27 cellular contexts compared by ENCODE assay signal in the genomic region with DNA sequence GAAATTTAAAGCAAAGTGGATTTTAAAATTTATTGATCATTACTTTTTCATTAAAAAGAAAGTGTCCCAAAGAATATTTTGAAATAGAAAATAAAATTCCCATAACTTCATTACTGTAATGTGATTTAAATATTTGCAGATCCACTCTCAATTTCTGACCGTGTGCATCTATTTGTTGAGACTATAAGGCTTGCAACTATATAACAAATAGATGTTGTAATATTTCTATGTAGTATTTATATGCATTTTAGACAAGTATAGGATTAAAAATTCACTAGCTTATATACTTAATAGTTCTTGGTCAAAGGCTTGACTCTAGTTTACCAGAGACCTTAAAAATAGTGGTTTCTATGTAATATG. TPM values are rescaled to one million over a fixed set of nuclear protein-coding genes. Genes with fewer than 3 reads are reported as not detected.
"Had no signal": no experiment of that assay in that cellular context is flagged by ENCODE, and none has a peak within 500 bp of the region (broad histone marks: within the 10 kb centered on the region; RNA-seq: fewer than 3 reads in every experiment).

No MANE protein-coding gene starts in this region.

- H3K4me3 Mint-ChIP-seq: activated naive CD8-positive, alpha-beta T cell; activated T-cell treated with anti-CD3 and anti-CD28 coated beads, Interleukin-2, amount 50 U/mL, for 4 hours; central memory CD8-positive, alpha-beta T cell; nephron; stimulated activated naive CD8-positive, alpha-beta T cell treated with anti-CD3 and anti-CD28 coated beads, Interleukin-15, amount 100 ng/mL, for 72 hours; T-cell; T-helper 2 cell treated with Interferon-gamma antibody and Interleukin-4, amounts not matched to agents 5 μg/mL and 100 μg/mL, for 36 hours had no signal

- H3K27me3 ChIP-seq: pancreas had no signal

- DNase-seq: activated CD4-positive, alpha-beta T cell treated with anti-CD3 and anti-CD28 coated beads for 4 hours; activated CD4-positive, alpha-beta T cell treated with anti-CD3 and anti-CD28 coated beads, Interleukin-2, amount 50 U/mL, for 48 hours; activated CD4-positive, CD25-positive, alpha-beta regulatory T cell; activated CD8-positive, alpha-beta memory T cell treated with anti-CD3 and anti-CD28 coated beads, Interleukin-2, amount 50 U/mL, for 48 hours; activated naive CD4-positive, alpha-beta T cell; activated T-cell treated with anti-CD3 and anti-CD28 coated beads, Interleukin-2, amount 50 U/mL, for 4 hours; erythroblast; foreskin keratinocyte; hippocampal formation; kidney glomerular epithelial cell; left lung; pancreas; right cardiac atrium; stimulated activated CD4-positive, alpha-beta T cell treated with anti-CD3 and anti-CD28 coated beads, Interleukin-12 subunit alpha, Interleukin-12 subunit beta, amount 100 ng/mL, for 4 hours; stimulated activated CD4-positive, alpha-beta T cell treated with anti-CD3 and anti-CD28 coated beads, Interleukin-4, amount 100 ng/mL, for 4 hours; stimulated activated naive CD8-positive, alpha-beta T cell treated with anti-CD3 and anti-CD28 coated beads, Interleukin-15, amount 100 ng/mL, for 72 hours; T-cell had no signal

- H3K27ac Mint-ChIP-seq: activated naive CD8-positive, alpha-beta T cell; activated T-helper 2 cell treated with anti-CD3 and anti-CD28 coated beads, Interferon-gamma antibody, Interleukin-2, Interleukin-4, amounts not matched to agents 10 μg/mL and 5 μg/mL and 100 μg/mL, durations not matched to agents 14 hours and 24 hours and 36 hours; nephron; stimulated activated naive CD8-positive, alpha-beta T cell treated with anti-CD3 and anti-CD28 coated beads, Interleukin-15, amount 100 ng/mL, for 72 hours; T-cell; T-helper 2 cell treated with Interferon-gamma antibody and Interleukin-4, amounts not matched to agents 5 μg/mL and 100 μg/mL, for 36 hours had no signal

- ATAC-seq: activated T-cell treated with anti-CD3 and anti-CD28 coated beads, Interleukin-2, amount 50 U/mL, for 4 hours; foreskin keratinocyte; left lung; pancreas; right cardiac atrium; stimulated activated naive CD8-positive, alpha-beta T cell treated with anti-CD3 and anti-CD28 coated beads, Interleukin-15, amount 100 ng/mL, for 72 hours; T-cell had no signal

- H3K36me3 Mint-ChIP-seq: T-cell had no signal

- H3K4me3 ChIP-seq: tibial nerve had no signal

- H3K4me1 ChIP-seq: foreskin keratinocyte had no signal

- H3K9me3 Mint-ChIP-seq: activated T-cell treated with anti-CD3 and anti-CD28 coated beads, Interleukin-2, amount 50 U/mL, for 4 hours; activated T-helper 2 cell treated with anti-CD3 and anti-CD28 coated beads, Interferon-gamma antibody, Interleukin-2, Interleukin-4, amounts not matched to agents 10 μg/mL and 5 μg/mL and 100 μg/mL, durations not matched to agents 14 hours and 24 hours and 36 hours; central memory CD8-positive, alpha-beta T cell; stimulated activated naive CD8-positive, alpha-beta T cell treated with anti-CD3 and anti-CD28 coated beads, Interleukin-15, amount 100 ng/mL, for 72 hours; T-cell; T-helper 2 cell treated with Interferon-gamma antibody and Interleukin-4, amounts not matched to agents 5 μg/mL and 100 μg/mL, for 36 hours had no signal

- H3K27ac ChIP-seq: foreskin keratinocyte, left lung, tibial nerve had no signal

- FAIRE-seq: astrocyte, colon, pancreas, TTC549 had no signal

- H3K36me3 ChIP-seq: tibial nerve had no signal

- H3K9me3 ChIP-seq: left lung, neutrophil, pancreas had no signal

RNA-seq across cellular contexts. Expression of a gene that starts 3.8 kb away (rescaled TPM):
- total RNA-seq: astrocyte, foreskin keratinocyte had no signal
- polyA plus RNA-seq: foreskin keratinocyte had no signal
